In the genomic region with DNA sequence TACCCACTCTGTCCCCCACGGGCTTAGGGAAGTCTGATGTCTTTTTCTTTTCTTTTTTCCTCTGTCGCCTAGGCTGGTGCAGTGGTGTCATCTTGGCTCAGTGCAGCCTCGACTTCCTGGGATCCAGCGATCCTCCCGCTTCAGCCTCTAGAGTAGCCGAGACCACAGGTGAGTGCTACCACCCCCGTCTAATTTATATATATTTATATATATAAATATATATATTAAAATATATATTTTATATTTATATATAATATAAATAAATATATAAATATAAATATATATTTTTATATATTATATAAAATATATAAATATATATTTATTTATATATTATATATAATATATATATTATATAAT, we compare ENCODE assay signal across 1 cellular context.
TF ChIP-seq lines count a peak whose summit lies in the region.

No MANE protein-coding gene starts in this region.

TF ChIP-seq in IMR-90, 13 proteins besides CTCF, POLR2A, EP300 and RAD21 (continued from another document):
- TF ChIP-seq RCOR1 (IDR thresholded peaks at IDR 0.05; ENCODE audit: insufficient replicate concordance, low read length) (no peak), NFE2L2 (IDR thresholded peaks at IDR 0.05; ENCODE audit: low read depth, low read length) (no peak), MXI1 (IDR thresholded peaks at IDR 0.05; ENCODE audit: borderline replicate concordance, low read depth, low read length) (no peak), ELK1 (IDR thresholded peaks at IDR 0.05; ENCODE audit: borderline replicate concordance, low read depth, low read length) (no peak), CEBPB (IDR thresholded peaks at IDR 0.05; ENCODE audit: low read depth, low read length) (no peak), MAZ (IDR thresholded peaks at IDR 0.05; ENCODE audit: borderline replicate concordance, low read depth, low read length) (no peak)
TF ChIP-seq in IMR-90: peak in this region for 0.
